In genomic region chr3:181326637-181327223, GRCh38 we compare ENCODE assay signal across 8 cellular contexts.
A peak's percentile ranks its signal among the peaks of the same experiment; 100 is the strongest.
DNase-seq lines count a peak whose midpoint lies in the region; ATAC-seq and FAIRE-seq lines count a peak whose summit lies in the region.

No MANE protein-coding gene starts in this region.

- peak; percentile 47 for FAIRE-seq in small intestine (lab: Jason Lieb, UNC)

- 30 to 42% (median 36%) methylated on average over 3 of the region's 3 CpGs for WGBS in small intestine, 3 donors

- no peaks in the 10 kb centered on the region for H3K27me3 ChIP-seq in small intestine (ENCODE audit: control insufficient read depth in 2 of 2, insufficient read depth in 2 of 2, low read length in 2 of 2)

- H3K9me3 ChIP-seq in SK-N-MC (ENCODE audit: low read depth, low read length) (no peaks in the 10 kb centered on the region), small intestine (ENCODE audit: control insufficient read depth, low read depth) (no peaks in the 10 kb centered on the region)

- no peak overlapping the region for H3K9ac ChIP-seq in SK-N-MC (ENCODE audit: insufficient read length)

- no peaks in the 10 kb centered on the region for H3K4me1 ChIP-seq in small intestine (ENCODE audit: control insufficient read depth in 2 of 2, insufficient read depth in 1 of 2, low read depth in 1 of 2, low read length in 1 of 2)

- ATAC-seq in GM19467 (IDR thresholded peaks at IDR 0.05; ENCODE audit: unreplicated experiment): peak; percentile 77

- no peaks in the 10 kb centered on the region for H3K36me3 ChIP-seq in SK-N-MC (ENCODE audit: insufficient read depth, low read length)
- no peaks in the 10 kb centered on the region for H3K36me3 ChIP-seq in small intestine (ENCODE audit: control insufficient read depth in 2 of 2, insufficient read depth in 2 of 2, low read length in 2 of 2)

- H3K27ac ChIP-seq in SK-N-MC (no peak overlapping the region), small intestine (ENCODE audit: low read depth in 1 of 2, low read length in 1 of 2) (no peak overlapping the region)

- H3K4me3 ChIP-seq in SK-N-MC (no peak overlapping the region), small intestine (ENCODE audit: low read depth in 1 of 2, low read length in 2 of 2) (no peak overlapping the region)

- DNase-seq in COLO829 (ENCODE audit: low spot score) (peak; percentile 73), M059J (ENCODE audit: low read depth) (peak; percentile 13), SK-N-MC (ENCODE audit: low read depth, low spot score) (peak; percentile 34), foreskin melanocyte (peak; percentile 34), small intestine (peak; percentile 28)
- no peak for DNase-seq in activated naive CD4-positive, alpha-beta T cell treated with Interleukin-2 at 50 U/mL for 16 hours
- DNase-seq in stimulated activated CD4-positive, alpha-beta T cell treated with anti-CD3 and anti-CD28 coated beads, Interleukin-4, amount 100 ng/mL, for 24 hours: no peak

Comparison
In these comparisons a context has a peak if more than half of its experiments do, and no peak if none do; other contexts are left out.
1. DNase-seq: peak in COLO829 (single experiment), M059J (single experiment), SK-N-MC (single experiment), foreskin melanocyte (single experiment) and small intestine (single experiment); none in activated naive CD4-positive, alpha-beta T cell treated with Interleukin-2 at 50 U/mL for 16 hours (single experiment) and stimulated activated CD4-positive, alpha-beta T cell treated with anti-CD3 and anti-CD28 coated beads, Interleukin-4, amount 100 ng/mL, for 24 hours (single experiment).